In genomic region chr9:97985058-97985861, GRCh38 we compare ENCODE assay signal across 8 cellular contexts. TPM values are rescaled to one million over a fixed set of nuclear protein-coding genes. Genes with fewer than 3 reads are reported as not detected.
DNase-seq lines count a peak whose midpoint lies in the region; ATAC-seq, FAIRE-seq and TF ChIP-seq lines count a peak whose summit lies in the region.

No MANE protein-coding gene starts in this region.

- H3K27me3 ChIP-seq in HCT116 (ENCODE audit: insufficient read depth, low read length) (no peaks in the 10 kb centered on the region), HepG2 (ENCODE audit: control insufficient read depth in 1 of 2, insufficient read depth in 2 of 2, low read length in 2 of 2) (no peaks in the 10 kb centered on the region; a peak in 2 of 5 replicates)

- peak overlapping the region; percentile 82 to 91 (median 85) for H3K4me3 Mint-ChIP-seq in brain

- in situ Hi-C loops in HepG2 (cut with HindIII; ENCODE audit: extremely low pct_ligation_motif_present, low pct_unique_long_range_greater_than_20kb), result loop anchor here (10.0 kb wide), 1 partner anchor 60 kb away; the partner anchor contains the start of gene TRMO

- POLR2A ChIA-PET in HCT116 (lab: Charles Lee) (interaction anchor here (1.6 kb wide), 1 partner anchor 352 kb away, joined by 3 read pairs; the partner anchor contains the start of genes NCBP1 and TSTD2), HepG2 (lab: Yijun Ruan, JAX) (interaction anchor here (1.4 kb wide), 1 partner anchor 63 kb away, joined by 4 read pairs; the partner anchor contains the start of gene TRMO)

- no peaks in the 10 kb centered on the region for H3K27me3 Mint-ChIP-seq in brain

- H3K4me1 ChIP-seq in HCT116 (ENCODE audit: control insufficient read depth in 1 of 2, insufficient read depth in 2 of 2, low read length in 2 of 2), result peaks cover 28 to 69% of the 10 kb centered on the region in 2 experiments
- peaks cover 75% of the 10 kb centered on the region for H3K4me1 ChIP-seq in HepG2 (ENCODE audit: insufficient read depth, low read length)

- intact Hi-C loops in HCT116 (cut with micrococcal nuclease), result no loop called here
- intact Hi-C loops in HepG2 (cut with micrococcal nuclease; ENCODE audit: unreplicated experiment), result loop anchor here (10.0 kb wide), 1 partner anchor 350 kb away; the partner anchor contains the start of genes NCBP1 and TSTD2

- H2AFZ ChIP-seq in HCT116 (ENCODE audit: low read depth, low read length, poor library complexity, severe bottlenecking), result no peak overlapping the region
- no peak overlapping the region for H2AFZ ChIP-seq in HepG2 (ENCODE audit: low read length)

- ATAC-seq in HCT116 (no peak), HepG2 (no peak), HG03378 (IDR thresholded peaks at IDR 0.05; ENCODE audit: unreplicated experiment) (no peak)

- peaks cover 27% of the 10 kb centered on the region; the same call in 1 of the 2 replicates for H4K20me1 ChIP-seq in HCT116 (ENCODE audit: insufficient read depth)
- H4K20me1 ChIP-seq in HepG2 (ENCODE audit: insufficient read depth, low read length), result peaks cover 30% of the 10 kb centered on the region

- peaks cover 67% of the 10 kb centered on the region for H3K79me2 ChIP-seq in HCT116 (ENCODE audit: insufficient read depth, low read length)
- peaks cover 67% of the 10 kb centered on the region for H3K79me2 ChIP-seq in HepG2 (ENCODE audit: insufficient read depth, low read length)

- peaks cover 0 to 2% (median 0%) of the 10 kb centered on the region in 5 experiments for H3K9me3 Mint-ChIP-seq in brain

- H3K9me3 ChIP-seq in HCT116 (ENCODE audit: control insufficient read depth in 1 of 2, insufficient read depth in 1 of 2, low read depth in 1 of 2, low read length in 2 of 2), result no peaks in the 10 kb centered on the region
- no peaks in the 10 kb centered on the region for H3K9me3 ChIP-seq in HepG2 (ENCODE audit: low read length)

- WGBS in HepG2 (ENCODE audit: low lambda C conversion rate), result 37% methylated on average over 12 of the region's 59 CpGs

- CTCF ChIA-PET in HCT116 (lab: Charles Lee), result no interaction called here
- CTCF ChIA-PET in HepG2 (lab: Yijun Ruan, JAX; ENCODE audit: low intra/inter-chr PET ratio, low total read pairs), result no interaction called here

- BruUV-seq in HCT116 (replicated peaks; lab: Mats Ljungman, UMichigan), result no TSS peak
- no TSS peak for BruUV-seq in HepG2 (replicated peaks; lab: Mats Ljungman, UMichigan)

- H3K9ac ChIP-seq in HCT116 (ENCODE audit: low read length) (peak overlapping the region; percentile 99), HepG2 (ENCODE audit: insufficient read depth, low read depth, low read length) (peak overlapping the region; percentile 95)

- peak overlapping the region; percentile 93 for H3K4me2 ChIP-seq in HCT116 (ENCODE audit: low read length)
- H3K4me2 ChIP-seq in HepG2 (ENCODE audit: low read depth, low read length), result peak overlapping the region; percentile 85

- H3K4me1 Mint-ChIP-seq in brain, result peaks cover 71% of the 10 kb centered on the region

- TF ChIP-seq POLR2A in HCT116 (IDR thresholded peaks at IDR 0.05; ENCODE audit: borderline replicate concordance, extremely low read depth, insufficient read depth, insufficient read length) (no peak), HepG2 (IDR thresholded peaks at IDR 0.05; ENCODE audit: insufficient read depth in 1 of 2, low read depth in 2 of 2, low read length in 2 of 2) (no peak; a peak in 1 of 4 replicates)

- peak overlapping the region; percentile 98 for H3K27ac ChIP-seq in HCT116 (ENCODE audit: low read depth, low read length)
- H3K27ac ChIP-seq in HepG2 (ENCODE audit: extremely low read length, insufficient read depth, low read length), result peak overlapping the region; percentile 95

- H3K9me2 ChIP-seq in HCT116 (ENCODE audit: insufficient read depth), result no peaks in the 10 kb centered on the region

- peak overlapping the region; percentile 75 to 86 for H3K4me3 ChIP-seq in HCT116 (replicated peaks in 1 of 2; ENCODE audit: low read depth in 1 of 2, low read length in 2 of 2)
- peak overlapping the region; percentile 84 to 93 (median 90) for H3K4me3 ChIP-seq in HepG2 (replicated peaks in 1 of 3; ENCODE audit: insufficient read depth in 1 of 3, low read depth in 2 of 3, low read length in 3 of 3)

- H3K27ac Mint-ChIP-seq in brain, result peak overlapping the region; percentile 56 to 90 (median 89)

- RAD21 ChIA-PET in HCT116 (lab: Charles Lee; ENCODE audit: low non-redundant PET in 1 of 2, low total read pairs in 2 of 2, uncharacterized antibody in 2 of 2, unreplicated experiment in 2 of 2), result no interaction called here

- TF ChIP-seq EP300 in HepG2 (IDR thresholded peaks at IDR 0.05; ENCODE audit: low read depth in 2 of 2, low read length in 2 of 2) (no peak), HepG2 (CRISPR knock-in tag; IDR thresholded peaks at IDR 0.05; ENCODE audit: borderline replicate concordance) (no peak)

- DNase-seq in EH (ENCODE audit: low read depth) (peak; percentile 22), HCT116 (ENCODE audit: low read depth, low spot score) (no peak), RKO (ENCODE audit: low spot score) (peak; percentile 56), HepG2 (ENCODE audit: low spot score) (no peak), dedifferentiated amniotic fluid mesenchymal stem cell (ENCODE audit: extremely low spot score) (no peak)
- peak; percentile 62 for DNase-seq in stimulated activated CD8-positive, alpha-beta memory T cell treated with anti-CD3 and anti-CD28 coated beads, Interleukin-4, amount 100 ng/mL, for 48 hours

- TF ChIP-seq RAD21 in HCT116 (IDR thresholded peaks at IDR 0.05; ENCODE audit: low read depth) (no peak), HepG2 (CRISPR knock-in tag; IDR thresholded peaks at IDR 0.05) (no peak)

- TF ChIP-seq CTCF in HCT116 (IDR thresholded peaks at IDR 0.05 in 2 of 3, conservative IDR thresholded peaks at IDR 0.05 in 1 of 3; ENCODE audit: borderline replicate concordance in 1 of 3, insufficient read depth in 1 of 3, low read depth in 2 of 3, low read length in 2 of 3) (no peak), brain (conservative IDR thresholded peaks at IDR 0.05) (no peak), HepG2 (CRISPR knock-in tag; IDR thresholded peaks at IDR 0.05) (no peak)

- H3K36me3 ChIP-seq in HCT116 (ENCODE audit: control insufficient read depth in 1 of 2, insufficient read depth in 2 of 2, low read length in 2 of 2) (no peaks in the 10 kb centered on the region; a peak in 1 of 4 replicates), HepG2 (replicated peaks in 1 of 2; ENCODE audit: control insufficient read depth in 1 of 2, insufficient read depth in 2 of 2, low read length in 2 of 2) (peaks cover 0 to 3% of the 10 kb centered on the region in 2 experiments; a peak in 1 of 5 replicates)

- no peak for FAIRE-seq in HepG2 (lab: Jason Lieb, UNC)

- no peaks in the 10 kb centered on the region for H3K36me3 Mint-ChIP-seq in brain

RNA-seq across cellular contexts. Expression of gene ANP32B, which starts 2.1 kb away (rescaled TPM):
- 206 TPM for total RNA-seq in HCT116 (2021; ENCODE audit: unreplicated experiment)
- polyA plus RNA-seq in HCT116 (2012), result 164 and 188 TPM in 2 replicates
- 234 TPM for polyA plus RNA-seq in brain (ENCODE audit: insufficient read depth, low read depth, low replicate concordance)
- total RNA-seq in HepG2 (2016; rRNA removed; fragmentation: Illumina TruSeq; extraction: Trizol), result 22.1 and 67.0 TPM in 2 replicates
- 19.9 and 21.3 TPM in 2 replicates for total RNA-seq in HepG2 (2016; cell fraction: cytosol; rRNA removed; fragmentation: Illumina TruSeq; extraction: Trizol; ENCODE audit: low read depth)
- 20.8 and 59.2 TPM in 2 replicates for total RNA-seq in HepG2 (2016; cell fraction: insoluble cytoplasmic fraction; rRNA removed; fragmentation: Illumina TruSeq; extraction: Trizol)
- total RNA-seq in HepG2 (2016; cell fraction: membrane; rRNA removed; fragmentation: Illumina TruSeq; extraction: Trizol), result 40.3 and 40.9 TPM in 2 replicates
- 43.6 and 45.8 TPM in 2 replicates for total RNA-seq in HepG2 (2016; cell fraction: nucleus; rRNA removed; fragmentation: Illumina TruSeq; extraction: Trizol)
- 30.3 and 37.5 TPM in 2 replicates for polyA plus RNA-seq in HepG2 (2011; rRNA removed)
- 14.5 and 21.7 TPM in 2 replicates for polyA plus RNA-seq in HepG2 (2011; cell fraction: cytosol; rRNA removed)
- 9.4 and 15.4 TPM in 2 replicates for polyA plus RNA-seq in HepG2 (2011; cell fraction: nucleus; rRNA removed)
- 239 and 295 TPM in 2 replicates for polyA plus RNA-seq in HepG2 (2012)
- 128 and 145 TPM in 2 replicates for polyA plus RNA-seq in HepG2 (2016; cell fraction: cytosol; fragmentation: Illumina TruSeq; extraction: Trizol; ENCODE audit: low read depth)
- polyA plus RNA-seq in HepG2 (2016; cell fraction: insoluble cytoplasmic fraction; fragmentation: Illumina TruSeq; extraction: Trizol; ENCODE audit: low read depth), result 375 and 395 TPM in 2 replicates
- polyA plus RNA-seq in HepG2 (2016; cell fraction: membrane; fragmentation: Illumina TruSeq; extraction: Trizol; ENCODE audit: low read depth), result 226 and 237 TPM in 2 replicates
- polyA plus RNA-seq in HepG2 (2016; cell fraction: nucleus; fragmentation: Illumina TruSeq; extraction: Trizol; ENCODE audit: insufficient read depth, low read depth), result 223 and 239 TPM in 2 replicates
- polyA minus RNA-seq in HepG2 (2011; rRNA and poly(A)+ RNA removed; ENCODE audit: low replicate concordance), result 10.5 and 18.2 TPM in 2 replicates
- polyA minus RNA-seq in HepG2 (2011; cell fraction: cytosol; rRNA and poly(A)+ RNA removed), result 36.3 and 51.7 TPM in 2 replicates
- polyA minus RNA-seq in HepG2 (2011; cell fraction: nucleus; rRNA and poly(A)+ RNA removed), result 39.5 and 51.6 TPM in 2 replicates

RNA-seq across cellular contexts. Expression of gene HEMGN, which starts 47.3 kb away (rescaled TPM):
- total RNA-seq in HCT116 (2021; ENCODE audit: unreplicated experiment) (not detected), HepG2 (2016; rRNA removed; fragmentation: Illumina TruSeq; extraction: Trizol) (not detected in 2 replicates)
- not detected in 2 replicates for polyA plus RNA-seq in HCT116 (2012)
- polyA plus RNA-seq in brain (ENCODE audit: insufficient read depth, low read depth, low replicate concordance) (not detected), HepG2 (2011; rRNA removed) (not detected in 2 replicates)
- not detected in 2 replicates for total RNA-seq in HepG2 (2016; cell fraction: cytosol; rRNA removed; fragmentation: Illumina TruSeq; extraction: Trizol; ENCODE audit: low read depth)
- not detected in 2 replicates for total RNA-seq in HepG2 (2016; cell fraction: insoluble cytoplasmic fraction; rRNA removed; fragmentation: Illumina TruSeq; extraction: Trizol)
- not detected in 2 replicates for total RNA-seq in HepG2 (2016; cell fraction: membrane; rRNA removed; fragmentation: Illumina TruSeq; extraction: Trizol)
- not detected in 2 replicates for total RNA-seq in HepG2 (2016; cell fraction: nucleus; rRNA removed; fragmentation: Illumina TruSeq; extraction: Trizol)
- not detected in 2 replicates for polyA plus RNA-seq in HepG2 (2011; cell fraction: cytosol; rRNA removed)
- not detected in 2 replicates for polyA plus RNA-seq in HepG2 (2011; cell fraction: nucleus; rRNA removed)
- polyA plus RNA-seq in HepG2 (2012), result not detected in 2 replicates
- not detected in 2 replicates for polyA plus RNA-seq in HepG2 (2016; cell fraction: cytosol; fragmentation: Illumina TruSeq; extraction: Trizol; ENCODE audit: low read depth)
- not detected in 2 replicates for polyA plus RNA-seq in HepG2 (2016; cell fraction: insoluble cytoplasmic fraction; fragmentation: Illumina TruSeq; extraction: Trizol; ENCODE audit: low read depth)
- polyA plus RNA-seq in HepG2 (2016; cell fraction: membrane; fragmentation: Illumina TruSeq; extraction: Trizol; ENCODE audit: low read depth), result not detected in 2 replicates
- not detected in 2 replicates for polyA plus RNA-seq in HepG2 (2016; cell fraction: nucleus; fragmentation: Illumina TruSeq; extraction: Trizol; ENCODE audit: insufficient read depth, low read depth)
- 0.10 TPM in 1 of 2 replicates, not detected in the other for polyA minus RNA-seq in HepG2 (2011; rRNA and poly(A)+ RNA removed; ENCODE audit: low replicate concordance)
- polyA minus RNA-seq in HepG2 (2011; cell fraction: cytosol; rRNA and poly(A)+ RNA removed), result not detected in 2 replicates
- not detected in 2 replicates for polyA minus RNA-seq in HepG2 (2011; cell fraction: nucleus; rRNA and poly(A)+ RNA removed)

Comparison
In these comparisons a context has a peak if more than half of its experiments do, and no peak if none do; other contexts are left out.
1. DNase-seq: peak in EH (single experiment), RKO (single experiment) and stimulated activated CD8-positive, alpha-beta memory T cell treated with anti-CD3 and anti-CD28 coated beads, Interleukin-4, amount 100 ng/mL, for 48 hours (single experiment); none in HCT116 (single experiment), HepG2 (single experiment) and dedifferentiated amniotic fluid mesenchymal stem cell (single experiment).